In genomic region chr5:56253924-56254323, GRCh38 we compare ENCODE assay signal across 1 cellular context.
TF ChIP-seq lines count a peak whose summit lies in the region.

No MANE protein-coding gene starts in this region.

TF ChIP-seq in K562, 482 proteins besides CTCF, POLR2A, EP300 and RAD21 (continued from another document):
- TF ChIP-seq SNAPC5 (CRISPR knock-in tag; IDR thresholded peaks at IDR 0.05) (no peak), NR4A1 (CRISPR knock-in tag; IDR thresholded peaks at IDR 0.05) (no peak), NR4A1 (tag; IDR thresholded peaks at IDR 0.05) (0 out of 2 replicates have a peak, but pooled peaks have one; percentile 46), SMARCA4 (IDR thresholded peaks at IDR 0.05) (no peak), MIER1 (IDR thresholded peaks at IDR 0.05; ENCODE audit: low read depth) (no peak), ATF7 (IDR thresholded peaks at IDR 0.05) (peak; percentile 87), ILK (tag; IDR thresholded peaks at IDR 0.05; ENCODE audit: borderline replicate concordance, low read depth) (no peak), CBFA2T3 (IDR thresholded peaks at IDR 0.05) (no peak), ATF1 (CRISPR knock-in tag; IDR thresholded peaks at IDR 0.05) (no peak), ATF1 (tag; IDR thresholded peaks at IDR 0.05) (peak; percentile 62), HDAC6 (IDR thresholded peaks at IDR 0.05; ENCODE audit: low read depth, low read length) (no peak), CBX5 (IDR thresholded peaks at IDR 0.05; ENCODE audit: borderline replicate concordance, low read depth) (no peak), DMBX1 (CRISPR knock-in tag; IDR thresholded peaks at IDR 0.05; ENCODE audit: borderline replicate concordance) (0 out of 2 replicates have a peak, but pooled peaks have one; percentile 36), SMARCE1 (IDR thresholded peaks at IDR 0.05) (no peak)
TF ChIP-seq in K562: peak in this region for 9.
